ENCODE assay signal across 8 cellular contexts in genomic region chr17:41835800-41836549, GRCh38. TPM values are rescaled to one million over a fixed set of nuclear protein-coding genes. Genes with fewer than 3 reads are reported as not detected.
DNase-seq lines count a peak whose midpoint lies in the region; ATAC-seq lines count a peak whose summit lies in the region.

TSS of gene NT5C3B (minus strand) at chr17:41836232. CDS start at chr17:41836193, 39 bp downstream.

- no peak within 1 kb of the TSS for H3K27ac ChIP-seq in temporal lobe (ENCODE audit: low read depth, low read length)

- ATAC-seq in HG02759 (IDR thresholded peaks at IDR 0.05; ENCODE audit: unreplicated experiment) = peak; percentile 78

- DNase-seq in G401 (ENCODE audit: low spot score) = peak; percentile 63
- peak; percentile 64 for DNase-seq in RPMI8226
- peak; percentile 49 for DNase-seq in activated gamma-delta T cell treated with Interleukin-2 at 50 U/mL for 16 hours
- DNase-seq in globus pallidus (ENCODE audit: low spot score) = peak; percentile 46
- peak in 47 of 56 donors; percentile 13 to 77 (median 44) for DNase-seq in nucleus accumbens (lab: John Stamatoyannopoulos, UW)
- no peak for DNase-seq in GOT3 (lab: John Stamatoyannopoulos, UW)

- in situ Hi-C loops in G401 (cut with HindIII; ENCODE audit: low sequenced_read_pairs) = no loop called here

RNA-seq across cellular contexts. Expression of gene NT5C3B, which starts in this region (rescaled TPM):
- 75.8 and 77.8 TPM in 2 replicates for total RNA-seq in G401 (2014; rRNA removed; shearing (Covaris generic))
- 87.3 TPM for total RNA-seq in temporal lobe
